In genomic region chr16:16150117-16150877, GRCh38 we compare ENCODE assay signal across 12 cellular contexts.
A peak's percentile ranks its signal among the peaks of the same experiment; 100 is the strongest.
DNase-seq lines count a peak whose midpoint lies in the region; ATAC-seq, FAIRE-seq and TF ChIP-seq lines count a peak whose summit lies in the region.
"Had no signal": no experiment of that assay in that cellular context is flagged by ENCODE, and none has a peak within 500 bp of the region (broad histone marks: within the 10 kb centered on the region; RNA-seq: fewer than 3 reads in every experiment).

No MANE protein-coding gene starts in this region.

- no peak overlapping the region for H4K91ac ChIP-seq in neuronal stem cell (ENCODE audit: low read depth, low read length, poor library complexity)

- H3K9ac ChIP-seq in neuronal stem cell (ENCODE audit: low read depth, low read length, poor library complexity), result peak overlapping the region; percentile 25

- H3K9me3 ChIP-seq in RWPE2 (ENCODE audit: severe bottlenecking), result no peaks in the 10 kb centered on the region
- H3K9me3 ChIP-seq in neuronal stem cell (replicated peaks in 1 of 2; ENCODE audit: control insufficient read depth in 2 of 2, insufficient read depth in 1 of 2, low read depth in 1 of 2, low read length in 2 of 2), result no peaks in the 10 kb centered on the region
- no peaks in the 10 kb centered on the region for H3K9me3 ChIP-seq in small intestine (ENCODE audit: control insufficient read depth, low read depth)

- no peak overlapping the region for H3K14ac ChIP-seq in neuronal stem cell (ENCODE audit: low read length)

- H4K8ac ChIP-seq in neuronal stem cell (ENCODE audit: low read depth, low read length), result peak overlapping the region; percentile 57

- H3K79me1 ChIP-seq in neuronal stem cell (ENCODE audit: low read depth, low read length), result peaks cover 2% of the 10 kb centered on the region

- H3K4me1 Mint-ChIP-seq in activated T-helper 17 cell treated with anti-CD3 and anti-CD28 coated beads, Interleukin-2, amount 50 U/mL, for 72 hours, result peaks cover 5% of the 10 kb centered on the region
- H3K4me1 Mint-ChIP-seq: activated B cell treated with CpG ODN at 0.5 μM for 24 hours had no signal

- no peak overlapping the region for H2BK120ac ChIP-seq in neuronal stem cell (ENCODE audit: low read depth, low read length)

- peak overlapping the region; percentile 31 for H2BK5ac ChIP-seq in neuronal stem cell (ENCODE audit: low read length)

- no peak overlapping the region for H3K4me3 Mint-ChIP-seq in activated T-helper 17 cell treated with anti-CD3 and anti-CD28 coated beads, Interleukin-2, amount 50 U/mL, for 72 hours
- H3K4me3 Mint-ChIP-seq: activated B cell treated with CpG ODN at 0.5 μM for 24 hours, naive B cell had no signal

- H3K9me3 Mint-ChIP-seq in activated T-helper 17 cell treated with anti-CD3 and anti-CD28 coated beads, Interleukin-2, amount 50 U/mL, for 72 hours, result no peaks in the 10 kb centered on the region
- H3K9me3 Mint-ChIP-seq: activated B cell treated with CpG ODN at 0.5 μM for 24 hours had no signal

- H2AK5ac ChIP-seq in neuronal stem cell (ENCODE audit: low read depth, low read length), result peak overlapping the region; percentile 28

- H3K36me3 ChIP-seq in RWPE2 (ENCODE audit: low read depth), result no peaks in the 10 kb centered on the region
- peaks cover 0 to 5% of the 10 kb centered on the region in 2 donors for H3K36me3 ChIP-seq in neuronal stem cell (replicated peaks in 1 of 2; ENCODE audit: control insufficient read depth in 2 of 2, insufficient read depth in 2 of 2, low read length in 2 of 2)
- H3K36me3 ChIP-seq in small intestine (ENCODE audit: control insufficient read depth in 2 of 2, insufficient read depth in 2 of 2, low read length in 2 of 2), result peaks cover 0 to 2% of the 10 kb centered on the region in 2 donors
- H3K36me3 ChIP-seq: cardiac muscle cell had no signal

- H3K27ac Mint-ChIP-seq in activated T-helper 17 cell treated with anti-CD3 and anti-CD28 coated beads, Interleukin-2, amount 50 U/mL, for 72 hours, result no peak overlapping the region
- H3K27ac Mint-ChIP-seq: activated B cell treated with CpG ODN at 0.5 μM for 24 hours had no signal

- H3K27ac ChIP-seq in RWPE2 (ENCODE audit: poor library complexity, severe bottlenecking) (no peak overlapping the region), neuronal stem cell (replicated peaks; ENCODE audit: low read length) (no peak overlapping the region), small intestine (ENCODE audit: low read depth in 1 of 2, low read length in 1 of 2) (no peak overlapping the region)
- H3K27ac ChIP-seq: cardiac muscle cell had no signal

- H3K36me3 Mint-ChIP-seq in activated T-helper 17 cell treated with anti-CD3 and anti-CD28 coated beads, Interleukin-2, amount 50 U/mL, for 72 hours (ENCODE audit: low read depth), result peaks cover 6% of the 10 kb centered on the region
- H3K36me3 Mint-ChIP-seq: naive B cell had no signal

- peak overlapping the region; percentile 67 for H3K18ac ChIP-seq in neuronal stem cell (ENCODE audit: low read length)

- H3K4me3 ChIP-seq in RWPE2 (ENCODE audit: severe bottlenecking), result no peak overlapping the region
- H3K4me3 ChIP-seq in fibroblast of villous mesenchyme (ENCODE audit: low read depth, low read length), result no peak overlapping the region
- no peak overlapping the region for H3K4me3 ChIP-seq in neuronal stem cell (ENCODE audit: low read length in 2 of 2)
- no peak overlapping the region for H3K4me3 ChIP-seq in small intestine (ENCODE audit: low read depth in 1 of 2, low read length in 2 of 2)
- H3K4me3 ChIP-seq: cardiac muscle cell had no signal

- DNase-seq in AG09319 (ENCODE audit: extremely low read depth, low read depth) (peak; percentile 49), RWPE2 (ENCODE audit: low spot score) (no peak), fibroblast of villous mesenchyme (ENCODE audit: low read depth) (peak; percentile 34), neuronal stem cell (ENCODE audit: low spot score) (no peak), small intestine (no peak)
- DNase-seq in stimulated activated naive CD4-positive, alpha-beta T cell treated with Interleukin-2 at 50 U/mL for 16 hours (lab: John Stamatoyannopoulos, UW), result no peak
- DNase-seq: activated B cell treated with CpG ODN at 0.5 μM for 24 hours, naive B cell, NCI-H526 had no signal

- H3K27me3 ChIP-seq in RWPE2 (ENCODE audit: insufficient read depth, poor library complexity, severe bottlenecking) (no peaks in the 10 kb centered on the region), neuronal stem cell (ENCODE audit: control insufficient read depth in 3 of 3, insufficient read depth in 3 of 3, low read depth in 1 of 3, low read length in 3 of 3) (no peaks in the 10 kb centered on the region), small intestine (ENCODE audit: control insufficient read depth in 2 of 2, insufficient read depth in 2 of 2, low read length in 2 of 2) (no peaks in the 10 kb centered on the region)
- H3K27me3 ChIP-seq: cardiac muscle cell had no signal

- H3K27me3 Mint-ChIP-seq in activated T-helper 17 cell treated with anti-CD3 and anti-CD28 coated beads, Interleukin-2, amount 50 U/mL, for 72 hours, result no peaks in the 10 kb centered on the region
- H3K27me3 Mint-ChIP-seq: activated B cell treated with CpG ODN at 0.5 μM for 24 hours had no signal

- FAIRE-seq in small intestine (lab: Jason Lieb, UNC), result no peak

- H3K4ac ChIP-seq in neuronal stem cell (ENCODE audit: low read length), result no peak overlapping the region

- no peak overlapping the region for H3K4me2 ChIP-seq in neuronal stem cell (ENCODE audit: insufficient read depth, low read length, poor library complexity, severe bottlenecking)

- H2BK12ac ChIP-seq in neuronal stem cell (ENCODE audit: low read length), result no peak overlapping the region

- no peak overlapping the region for H2BK15ac ChIP-seq in neuronal stem cell (ENCODE audit: low read length)

- no peak overlapping the region for H2AFZ ChIP-seq in neuronal stem cell (ENCODE audit: low read length)

- H3K23ac ChIP-seq in neuronal stem cell (ENCODE audit: low read depth, low read length, poor library complexity), result peak overlapping the region; percentile 26

- TF ChIP-seq CTCF in AG09319 (IDR thresholded peaks at IDR 0.05; ENCODE audit: low read depth, low read length), result no peak
- TF ChIP-seq CTCF in RWPE2 (IDR thresholded peaks at IDR 0.05; ENCODE audit: poor library complexity, severe bottlenecking), result no peak
- no peak for TF ChIP-seq CTCF in fibroblast of villous mesenchyme (IDR thresholded peaks at IDR 0.05; ENCODE audit: insufficient read depth, low read depth, low read length)

- no CpG with 5 or more reads among the region's 28 CpGs for WGBS in neuronal stem cell (ENCODE audit: extremely low coverage in 2 of 2, insufficient read length in 2 of 2, insufficient replicate concordance in 1 of 2), 2 donors
- WGBS in small intestine, 3 donors, result 60 to 84% (median 71%) methylated on average over 26 to 28 of the region's 28 CpGs

- ATAC-seq in RWPE2 (ENCODE audit: low read depth) (peak; percentile 16; the same call in 2 of the 3 replicates), HG03354 (IDR thresholded peaks at IDR 0.05; ENCODE audit: poor library complexity, severe bottlenecking, unreplicated experiment) (no peak)
- ATAC-seq in activated T-helper 17 cell treated with anti-CD3 and anti-CD28 coated beads, Interleukin-2, amount 50 U/mL, for 72 hours (replicated peaks), result no peak

- H3K4me1 ChIP-seq in RWPE2 (ENCODE audit: insufficient read depth, poor library complexity, severe bottlenecking) (no peaks in the 10 kb centered on the region), neuronal stem cell (ENCODE audit: control insufficient read depth in 2 of 2, insufficient read depth in 1 of 2, low read depth in 1 of 2, low read length in 2 of 2) (no peaks in the 10 kb centered on the region), small intestine (ENCODE audit: control insufficient read depth in 2 of 2, insufficient read depth in 1 of 2, low read depth in 1 of 2, low read length in 1 of 2) (peaks cover 0 to 2% of the 10 kb centered on the region in 2 donors)

Comparison
In these comparisons a context has a peak if more than half of its experiments do, and no peak if none do; other contexts are left out.
1. DNase-seq: peak in AG09319 (single experiment) and fibroblast of villous mesenchyme (single experiment); none in RWPE2 (single experiment), neuronal stem cell (single experiment), small intestine (single experiment) and stimulated activated naive CD4-positive, alpha-beta T cell treated with Interleukin-2 at 50 U/mL for 16 hours (single experiment).